10 cellular contexts compared by ENCODE assay signal in the genomic region with DNA sequence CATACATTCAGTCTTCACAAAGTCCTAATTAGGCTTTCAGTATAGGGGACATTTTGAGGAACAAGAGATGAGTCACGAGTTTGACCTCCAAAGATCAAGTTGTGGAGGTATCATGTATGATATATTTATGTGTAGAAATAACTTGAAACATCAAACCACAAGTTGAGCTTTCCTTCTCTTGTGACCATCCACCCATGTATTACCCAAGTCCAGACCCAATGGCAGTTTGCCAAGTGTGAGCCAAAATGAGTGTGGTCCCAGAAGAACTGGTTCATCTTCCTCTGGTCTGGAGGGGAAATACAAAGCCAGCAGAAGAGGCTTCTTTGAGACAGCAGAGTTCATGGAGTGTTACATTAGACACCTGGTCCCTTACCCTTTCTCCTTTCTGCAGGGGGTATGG.
"Had no signal": no experiment of that assay in that cellular context is flagged by ENCODE, and none has a peak within 500 bp of the region (broad histone marks: within the 10 kb centered on the region; RNA-seq: fewer than 3 reads in every experiment).

No MANE protein-coding gene starts in this region.

- DNase-seq: activated CD4-positive, alpha-beta T cell treated with anti-CD3 and anti-CD28 coated beads for 1 hour; activated CD4-positive, alpha-beta T cell treated with anti-CD3 and anti-CD28 coated beads, Interleukin-2, amount 50 U/mL, for 48 hours; activated naive CD4-positive, alpha-beta T cell treated with anti-CD3 and anti-CD28 coated beads, Interleukin-2, amount 10 ng/mL, durations not matched to agents 7 days and 5 days; gastrocnemius medialis; left colon; midbrain; ovary; stimulated activated CD4-positive, alpha-beta T cell treated with anti-CD3 and anti-CD28 coated beads, Interleukin-2, amount 100 ng/mL, for 24 hours; stomach; T-helper 9 cell had no signal
